In the genomic region with DNA sequence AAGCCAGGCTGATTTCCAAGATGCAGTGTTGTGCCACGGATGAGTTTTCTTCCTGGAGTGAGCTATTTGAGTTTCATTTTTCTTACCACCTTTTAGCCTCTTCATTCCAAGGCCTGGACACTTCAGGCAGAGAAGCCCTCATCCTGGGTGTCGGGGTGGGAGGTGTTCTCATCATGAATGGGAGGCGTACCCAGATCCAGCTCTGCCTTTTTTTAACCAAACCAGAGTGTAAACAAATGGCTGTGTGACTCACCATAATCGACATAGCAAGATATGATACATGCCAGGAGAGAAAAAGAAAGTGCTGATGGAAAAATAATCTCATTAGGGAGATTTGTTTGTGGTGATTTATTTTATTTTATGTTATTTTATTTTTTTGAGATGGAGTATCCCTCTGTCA, we compare ENCODE assay signal across 2 cellular contexts.
A peak's percentile ranks its signal among the peaks of the same experiment; 100 is the strongest.
TF ChIP-seq lines count a peak whose summit lies in the region.

No MANE protein-coding gene starts in this region.

TF ChIP-seq in K562, 482 proteins besides CTCF, POLR2A, EP300 and RAD21 (continued from another document and continues in another):
- TF ChIP-seq POLR3G (IDR thresholded peaks at IDR 0.05; ENCODE audit: extremely low read depth, insufficient read length, insufficient replicate concordance), result no peak
- no peak for TF ChIP-seq CEBPG (CRISPR knock-in tag; IDR thresholded peaks at IDR 0.05)
- TF ChIP-seq CEBPG (tag; conservative IDR thresholded peaks at IDR 0.05 in 1 of 2, IDR thresholded peaks at IDR 0.05 in 1 of 2), result no peak
- peak; percentile 29; the same call in 1 of the 2 replicates for TF ChIP-seq FOXJ2 (tag; IDR thresholded peaks at IDR 0.05)
- TF ChIP-seq MECOM (CRISPR knock-in tag; IDR thresholded peaks at IDR 0.05), result no peak
- TF ChIP-seq NR3C1 (CRISPR knock-in tag; IDR thresholded peaks at IDR 0.05), result no peak
- TF ChIP-seq, protein P1, sequence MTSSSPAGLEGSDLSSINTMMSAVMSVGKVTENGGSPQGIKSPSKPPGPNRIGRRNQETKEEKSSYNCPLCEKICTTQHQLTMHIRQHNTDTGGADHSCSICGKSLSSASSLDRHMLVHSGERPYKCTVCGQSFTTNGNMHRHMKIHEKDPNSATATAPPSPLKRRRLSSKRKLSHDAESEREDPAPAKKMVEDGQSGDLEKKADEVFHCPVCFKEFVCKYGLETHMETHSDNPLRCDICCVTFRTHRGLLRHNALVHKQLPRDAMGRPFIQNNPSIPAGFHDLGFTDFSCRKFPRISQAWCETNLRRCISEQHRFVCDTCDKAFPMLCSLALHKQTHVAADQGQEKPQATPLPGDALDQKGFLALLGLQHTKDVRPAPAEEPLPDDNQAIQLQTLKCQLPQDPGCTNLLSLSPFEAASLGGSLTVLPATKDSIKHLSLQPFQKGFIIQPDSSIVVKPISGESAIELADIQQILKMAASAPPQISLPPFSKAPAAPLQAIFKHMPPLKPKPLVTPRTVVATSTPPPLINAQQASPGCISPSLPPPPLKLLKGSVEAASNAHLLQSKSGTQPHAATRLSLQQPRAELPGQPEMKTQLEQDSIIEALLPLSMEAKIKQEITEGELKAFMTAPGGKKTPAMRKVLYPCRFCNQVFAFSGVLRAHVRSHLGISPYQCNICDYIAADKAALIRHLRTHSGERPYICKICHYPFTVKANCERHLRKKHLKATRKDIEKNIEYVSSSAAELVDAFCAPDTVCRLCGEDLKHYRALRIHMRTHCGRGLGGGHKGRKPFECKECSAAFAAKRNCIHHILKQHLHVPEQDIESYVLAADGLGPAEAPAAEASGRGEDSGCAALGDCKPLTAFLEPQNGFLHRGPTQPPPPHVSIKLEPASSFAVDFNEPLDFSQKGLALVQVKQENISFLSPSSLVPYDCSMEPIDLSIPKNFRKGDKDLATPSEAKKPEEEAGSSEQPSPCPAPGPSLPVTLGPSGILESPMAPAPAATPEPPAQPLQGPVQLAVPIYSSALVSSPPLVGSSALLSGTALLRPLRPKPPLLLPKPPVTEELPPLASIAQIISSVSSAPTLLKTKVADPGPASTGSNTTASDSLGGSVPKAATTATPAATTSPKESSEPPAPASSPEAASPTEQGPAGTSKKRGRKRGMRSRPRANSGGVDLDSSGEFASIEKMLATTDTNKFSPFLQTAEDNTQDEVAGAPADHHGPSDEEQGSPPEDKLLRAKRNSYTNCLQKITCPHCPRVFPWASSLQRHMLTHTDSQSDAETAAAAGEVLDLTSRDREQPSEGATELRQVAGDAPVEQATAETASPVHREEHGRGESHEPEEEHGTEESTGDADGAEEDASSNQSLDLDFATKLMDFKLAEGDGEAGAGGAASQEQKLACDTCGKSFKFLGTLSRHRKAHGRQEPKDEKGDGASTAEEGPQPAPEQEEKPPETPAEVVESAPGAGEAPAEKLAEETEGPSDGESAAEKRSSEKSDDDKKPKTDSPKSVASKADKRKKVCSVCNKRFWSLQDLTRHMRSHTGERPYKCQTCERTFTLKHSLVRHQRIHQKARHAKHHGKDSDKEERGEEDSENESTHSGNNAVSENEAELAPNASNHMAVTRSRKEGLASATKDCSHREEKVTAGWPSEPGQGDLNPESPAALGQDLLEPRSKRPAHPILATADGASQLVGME (CRISPR knock-in tag; IDR thresholded peaks at IDR 0.05), result no peak
- TF ChIP-seq MYBL2 (IDR thresholded peaks at IDR 0.05; ENCODE audit: low read depth), result no peak
- TF ChIP-seq MYBL2 (CRISPR knock-in tag; IDR thresholded peaks at IDR 0.05; ENCODE audit: borderline replicate concordance), result no peak
- peak; percentile 16; the same call in 1 of the 2 replicates for TF ChIP-seq ZNF384 (IDR thresholded peaks at IDR 0.05; ENCODE audit: low read depth, low read length)
- TF ChIP-seq, protein P2, sequence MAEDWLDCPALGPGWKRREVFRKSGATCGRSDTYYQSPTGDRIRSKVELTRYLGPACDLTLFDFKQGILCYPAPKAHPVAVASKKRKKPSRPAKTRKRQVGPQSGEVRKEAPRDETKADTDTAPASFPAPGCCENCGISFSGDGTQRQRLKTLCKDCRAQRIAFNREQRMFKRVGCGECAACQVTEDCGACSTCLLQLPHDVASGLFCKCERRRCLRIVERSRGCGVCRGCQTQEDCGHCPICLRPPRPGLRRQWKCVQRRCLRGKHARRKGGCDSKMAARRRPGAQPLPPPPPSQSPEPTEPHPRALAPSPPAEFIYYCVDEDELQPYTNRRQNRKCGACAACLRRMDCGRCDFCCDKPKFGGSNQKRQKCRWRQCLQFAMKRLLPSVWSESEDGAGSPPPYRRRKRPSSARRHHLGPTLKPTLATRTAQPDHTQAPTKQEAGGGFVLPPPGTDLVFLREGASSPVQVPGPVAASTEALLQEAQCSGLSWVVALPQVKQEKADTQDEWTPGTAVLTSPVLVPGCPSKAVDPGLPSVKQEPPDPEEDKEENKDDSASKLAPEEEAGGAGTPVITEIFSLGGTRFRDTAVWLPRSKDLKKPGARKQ (CRISPR knock-in tag; IDR thresholded peaks at IDR 0.05), result no peak
- peak; percentile 7 for TF ChIP-seq FOS (IDR thresholded peaks at IDR 0.05; ENCODE audit: extremely low read depth, insufficient read length)
- TF ChIP-seq SMARCE1 (IDR thresholded peaks at IDR 0.05), result 0 out of 2 replicates have a peak, but pooled peaks have one; percentile 26
- TF ChIP-seq MEIS2 (IDR thresholded peaks at IDR 0.05; ENCODE audit: partially characterized antibody), result peak; percentile 27
- no peak for TF ChIP-seq ZNF347 (CRISPR knock-in tag; IDR thresholded peaks at IDR 0.05; ENCODE audit: low read depth)
- no peak for TF ChIP-seq PML (IDR thresholded peaks at IDR 0.05; ENCODE audit: low read length)
- TF ChIP-seq JUND (IDR thresholded peaks at IDR 0.05; ENCODE audit: borderline replicate concordance, low read depth, low read length), result peak; percentile 77
- TF ChIP-seq JUND (tag; IDR thresholded peaks at IDR 0.05; ENCODE audit: borderline replicate concordance, low read depth, low read length), result peak; percentile 71; the same call in 1 of the 3 replicates
- TF ChIP-seq, protein P3, sequence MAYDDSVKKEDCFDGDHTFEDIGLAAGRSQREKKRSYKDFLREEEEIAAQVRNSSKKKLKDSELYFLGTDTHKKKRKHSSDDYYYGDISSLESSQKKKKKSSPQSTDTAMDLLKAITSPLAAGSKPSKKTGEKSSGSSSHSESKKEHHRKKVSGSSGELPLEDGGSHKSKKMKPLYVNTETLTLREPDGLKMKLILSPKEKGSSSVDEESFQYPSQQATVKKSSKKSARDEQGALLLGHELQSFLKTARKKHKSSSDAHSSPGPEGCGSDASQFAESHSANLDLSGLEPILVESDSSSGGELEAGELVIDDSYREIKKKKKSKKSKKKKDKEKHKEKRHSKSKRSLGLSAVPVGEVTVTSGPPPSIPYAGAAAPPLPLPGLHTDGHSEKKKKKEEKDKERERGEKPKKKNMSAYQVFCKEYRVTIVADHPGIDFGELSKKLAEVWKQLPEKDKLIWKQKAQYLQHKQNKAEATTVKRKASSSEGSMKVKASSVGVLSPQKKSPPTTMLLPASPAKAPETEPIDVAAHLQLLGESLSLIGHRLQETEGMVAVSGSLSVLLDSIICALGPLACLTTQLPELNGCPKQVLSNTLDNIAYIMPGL (CRISPR knock-in tag; IDR thresholded peaks at IDR 0.05), result no peak
- no peak for TF ChIP-seq ZNF41 (CRISPR knock-in tag; conservative IDR thresholded peaks at IDR 0.05)

TF ChIP-seq in liver, 16 proteins besides CTCF, POLR2A, EP300 and RAD21 (continued from another document):
- TF ChIP-seq SP1 (IDR thresholded peaks at IDR 0.05), result no peak
- peak; percentile 37 for TF ChIP-seq FOXA2 (IDR thresholded peaks at IDR 0.05)
- TF ChIP-seq HNF4A (conservative IDR thresholded peaks at IDR 0.05), result peak in 1 of 2 donors; percentile 8
- TF ChIP-seq, protein P4, sequence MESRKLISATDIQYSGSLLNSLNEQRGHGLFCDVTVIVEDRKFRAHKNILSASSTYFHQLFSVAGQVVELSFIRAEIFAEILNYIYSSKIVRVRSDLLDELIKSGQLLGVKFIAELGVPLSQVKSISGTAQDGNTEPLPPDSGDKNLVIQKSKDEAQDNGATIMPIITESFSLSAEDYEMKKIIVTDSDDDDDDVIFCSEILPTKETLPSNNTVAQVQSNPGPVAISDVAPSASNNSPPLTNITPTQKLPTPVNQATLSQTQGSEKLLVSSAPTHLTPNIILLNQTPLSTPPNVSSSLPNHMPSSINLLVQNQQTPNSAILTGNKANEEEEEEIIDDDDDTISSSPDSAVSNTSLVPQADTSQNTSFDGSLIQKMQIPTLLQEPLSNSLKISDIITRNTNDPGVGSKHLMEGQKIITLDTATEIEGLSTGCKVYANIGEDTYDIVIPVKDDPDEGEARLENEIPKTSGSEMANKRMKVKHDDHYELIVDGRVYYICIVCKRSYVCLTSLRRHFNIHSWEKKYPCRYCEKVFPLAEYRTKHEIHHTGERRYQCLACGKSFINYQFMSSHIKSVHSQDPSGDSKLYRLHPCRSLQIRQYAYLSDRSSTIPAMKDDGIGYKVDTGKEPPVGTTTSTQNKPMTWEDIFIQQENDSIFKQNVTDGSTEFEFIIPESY (IDR thresholded peaks at IDR 0.05), result no peak
- no peak for TF ChIP-seq FOXA1 (IDR thresholded peaks at IDR 0.05)
- no peak for TF ChIP-seq HNF4G (IDR thresholded peaks at IDR 0.05)
